In the genomic region with DNA sequence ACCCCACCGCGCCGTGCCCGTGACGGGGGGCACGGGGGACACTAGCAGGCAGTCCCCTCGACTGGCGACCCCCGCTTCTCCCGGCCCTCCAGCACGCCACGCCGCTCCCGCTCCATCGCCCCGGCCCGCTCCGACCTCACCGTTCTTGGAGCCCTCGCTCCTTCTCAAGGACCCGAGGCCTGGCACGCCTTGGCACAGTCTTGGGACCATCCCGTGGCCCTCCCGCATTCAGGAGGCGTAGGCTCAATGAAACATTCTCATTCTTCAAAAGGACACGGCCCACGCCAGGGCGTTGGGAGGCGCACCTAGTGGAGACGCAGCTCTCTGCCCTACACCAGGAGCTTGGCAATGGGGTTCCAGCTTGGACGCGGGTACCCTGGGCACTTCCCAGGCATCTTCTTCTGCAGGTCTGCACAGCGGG, we compare ENCODE assay signal across 9 cellular contexts. TPM values are rescaled to one million over a fixed set of nuclear protein-coding genes. Genes with fewer than 3 reads are reported as not detected.
A peak's percentile ranks its signal among the peaks of the same experiment; 100 is the strongest.
DNase-seq lines count a peak whose midpoint lies in the region; ATAC-seq and TF ChIP-seq lines count a peak whose summit lies in the region.
"Had no signal": no experiment of that assay in that cellular context is flagged by ENCODE, and none has a peak within 500 bp of the region (broad histone marks: within the 10 kb centered on the region; RNA-seq: fewer than 3 reads in every experiment).

No MANE protein-coding gene starts in this region.

- peaks cover 2% of the 10 kb centered on the region; the same call in 1 of the 2 replicates for H3F3A ChIP-seq in GM23338 (replicated peaks; ENCODE audit: low read depth)

- H3K4me2 ChIP-seq in GM23338 = peak overlapping the region; percentile 79

- in situ Hi-C loops in brain microvascular endothelial cell (cut with HindIII; ENCODE audit: low pct_ligation_motif_present, low sequenced_read_pairs) = no loop called here

- H3K27ac ChIP-seq in GM23338 (ENCODE audit: low read depth) (no peak overlapping the region), brain microvascular endothelial cell (no peak overlapping the region)
- H3K27ac ChIP-seq in naive thymus-derived CD4-positive, alpha-beta T cell (ENCODE audit: low read depth, low read length) = no peak overlapping the region
- H3K27ac ChIP-seq: WERI-Rb-1 had no signal

- no peak for DNase-seq in AG09309 (ENCODE audit: low read depth)
- DNase-seq in GM23338 (ENCODE audit: low spot score) = peak; percentile 47
- no peak for DNase-seq in brain microvascular endothelial cell
- DNase-seq in naive thymus-derived CD4-positive, alpha-beta T cell = no peak
- DNase-seq in OCI-M1 (lab: John Stamatoyannopoulos, UW) = no peak
- no peak for DNase-seq in cortex of kidney (lab: John Stamatoyannopoulos, UW)
- no peak for DNase-seq in GM10248 (ENCODE audit: extremely low spot score)

- no peaks in the 10 kb centered on the region for H3K4me1 Mint-ChIP-seq in GM23338
- peaks cover 2 to 16% (median 11%) of the 10 kb centered on the region in 7 donors for H3K4me1 Mint-ChIP-seq in naive thymus-derived CD4-positive, alpha-beta T cell

- intact Hi-C loops in naive thymus-derived CD4-positive, alpha-beta T cell (cut with micrococcal nuclease) = no loop called here

- CTCF ChIA-PET in naive thymus-derived CD4-positive, alpha-beta T cell (lab: Charles Lee) = no interaction called here
- CTCF ChIA-PET in GM10248 (lab: Yijun Ruan, JAX) = no interaction called here

- H2AFZ ChIP-seq in GM23338 = peak overlapping the region; percentile 85; the same call in 1 of the 2 replicates

- peaks cover 24% of the 10 kb centered on the region for H3K27me3 Mint-ChIP-seq in GM23338 (ENCODE audit: insufficient read depth, low read depth, poor library complexity)
- peaks cover 12 to 40% (median 32%) of the 10 kb centered on the region in 5 donors for H3K27me3 Mint-ChIP-seq in naive thymus-derived CD4-positive, alpha-beta T cell

- peaks cover 8% of the 10 kb centered on the region for H3K36me3 Mint-ChIP-seq in GM23338 (ENCODE audit: low read depth)
- H3K36me3 Mint-ChIP-seq in naive thymus-derived CD4-positive, alpha-beta T cell = peaks cover 0 to 6% (median 3%) of the 10 kb centered on the region in 5 donors

- no peaks in the 10 kb centered on the region for H3K79me2 ChIP-seq in GM23338 (replicated peaks; ENCODE audit: insufficient read depth)

- H3K4me3 ChIP-seq in AG09309 (ENCODE audit: control insufficient read depth, low read depth, low read length) (peak overlapping the region; percentile 3), GM23338 (peak overlapping the region; percentile 52), brain microvascular endothelial cell (ENCODE audit: low read depth, low read length) (no peak overlapping the region)
- no peak overlapping the region for H3K4me3 ChIP-seq in naive thymus-derived CD4-positive, alpha-beta T cell (ENCODE audit: low read length)

- H3K9me3 ChIP-seq in naive thymus-derived CD4-positive, alpha-beta T cell (ENCODE audit: control insufficient read depth in 2 of 3, low read length in 3 of 3) = no peaks in the 10 kb centered on the region

- no peaks in the 10 kb centered on the region; the same call in none of the 2 replicates for H4K20me1 ChIP-seq in GM23338 (replicated peaks; ENCODE audit: insufficient read depth)

- H3K4me1 ChIP-seq in GM23338 (ENCODE audit: insufficient read depth) = no peaks in the 10 kb centered on the region; the same call in 1 of the 2 replicates
- H3K4me1 ChIP-seq in naive thymus-derived CD4-positive, alpha-beta T cell (ENCODE audit: control insufficient read depth in 2 of 2, insufficient read depth in 2 of 2, low read length in 2 of 2) = no peaks in the 10 kb centered on the region

- H3K27me3 ChIP-seq in GM23338 (ENCODE audit: insufficient read depth) = peaks cover 24% of the 10 kb centered on the region
- H3K27me3 ChIP-seq in brain microvascular endothelial cell (replicated peaks) = peaks cover 13% of the 10 kb centered on the region
- no peaks in the 10 kb centered on the region for H3K27me3 ChIP-seq in naive thymus-derived CD4-positive, alpha-beta T cell (ENCODE audit: control insufficient read depth in 2 of 2, insufficient read depth in 2 of 2, low read length in 2 of 2)

- peak overlapping the region; percentile 80 for H3K4me3 Mint-ChIP-seq in GM23338
- H3K4me3 Mint-ChIP-seq in naive thymus-derived CD4-positive, alpha-beta T cell = peak overlapping the region; percentile 52 to 87 (median 70)

- no peaks in the 10 kb centered on the region; the same call in 1 of the 2 replicates for H3K36me3 ChIP-seq in GM23338 (ENCODE audit: insufficient read depth)
- peaks cover 22% of the 10 kb centered on the region for H3K36me3 ChIP-seq in brain microvascular endothelial cell (replicated peaks)
- peaks cover 0 to 31% (median 0%) of the 10 kb centered on the region in 3 experiments for H3K36me3 ChIP-seq in naive thymus-derived CD4-positive, alpha-beta T cell (ENCODE audit: control insufficient read depth in 2 of 3, insufficient read depth in 3 of 3, low read length in 3 of 3)

- no peaks in the 10 kb centered on the region for H3K9me2 ChIP-seq in GM23338 (ENCODE audit: insufficient read depth)

- no peak overlapping the region for H3K27ac Mint-ChIP-seq in GM23338
- H3K27ac Mint-ChIP-seq in naive thymus-derived CD4-positive, alpha-beta T cell = peak overlapping the region in 2 of 9 donors; percentile 18 to 52

- H3K9me3 Mint-ChIP-seq in GM23338 = no peaks in the 10 kb centered on the region
- no peaks in the 10 kb centered on the region for H3K9me3 Mint-ChIP-seq in naive thymus-derived CD4-positive, alpha-beta T cell

- ATAC-seq in GM23338 (peak; percentile 5), GM18861 (IDR thresholded peaks at IDR 0.05; ENCODE audit: unreplicated experiment) (no peak)
- ATAC-seq in naive thymus-derived CD4-positive, alpha-beta T cell = no peak

- POLR2A ChIA-PET in naive thymus-derived CD4-positive, alpha-beta T cell (lab: Charles Lee) = no interaction called here
- POLR2A ChIA-PET in GM10248 (lab: Yijun Ruan, JAX) = no interaction called here

- TF ChIP-seq CTCF in AG09309 (IDR thresholded peaks at IDR 0.05; ENCODE audit: control insufficient read depth, insufficient read depth, low read depth, low read length, missing control alignments) (no peak), GM23338 (conservative IDR thresholded peaks at IDR 0.05; ENCODE audit: low read depth in 2 of 2) (no peak), brain microvascular endothelial cell (IDR thresholded peaks at IDR 0.05; ENCODE audit: low read depth, low read length, missing control alignments) (peak; percentile 19), GM10248 (IDR thresholded peaks at IDR 0.05; ENCODE audit: control extremely low read depth, extremely low read depth, low read depth, missing control alignments) (no peak)

RNA-seq across cellular contexts. Expression of gene CERS1, which starts 0.5 kb away (rescaled TPM):
- 11.1 and 11.7 TPM in 2 replicates for total RNA-seq in GM23338 (2014; rRNA removed; shearing (Covaris generic))
- 12.2 and 15.9 TPM in 2 replicates for polyA plus RNA-seq in GM23338 (2016; fragmentation: Nextera tagmentation; extraction: Ambion mirVana)
- not detected for total RNA-seq in naive thymus-derived CD4-positive, alpha-beta T cell
- not detected for polyA plus RNA-seq in naive thymus-derived CD4-positive, alpha-beta T cell

RNA-seq across cellular contexts. Expression of gene COPE, which starts 22.8 kb away (rescaled TPM):
- 235 and 263 TPM in 2 replicates for total RNA-seq in GM23338 (2014; rRNA removed; shearing (Covaris generic))
- 263 and 269 TPM in 2 replicates for polyA plus RNA-seq in GM23338 (2016; fragmentation: Nextera tagmentation; extraction: Ambion mirVana)
- total RNA-seq in naive thymus-derived CD4-positive, alpha-beta T cell = 100 to 1,000 TPM; 124 to 283 (median 163) TPM
- 100 to 1,000 TPM; 214 to 247 TPM for polyA plus RNA-seq in naive thymus-derived CD4-positive, alpha-beta T cell

RNA-seq across cellular contexts. Expression of gene DDX49, which starts 23.1 kb away (rescaled TPM):
- 49.6 and 75.3 TPM in 2 replicates for total RNA-seq in GM23338 (2014; rRNA removed; shearing (Covaris generic))
- 40.2 and 44.2 TPM in 2 replicates for polyA plus RNA-seq in GM23338 (2016; fragmentation: Nextera tagmentation; extraction: Ambion mirVana)
- 10 to 100 TPM; 36.4 to 63.2 (median 50.2) TPM for total RNA-seq in naive thymus-derived CD4-positive, alpha-beta T cell
- 10 to 100 TPM; 19.9 to 50.8 TPM for polyA plus RNA-seq in naive thymus-derived CD4-positive, alpha-beta T cell

RNA-seq across cellular contexts. Expression of gene HOMER3, which starts 44.6 kb away (rescaled TPM):
- total RNA-seq in GM23338 (2014; rRNA removed; shearing (Covaris generic)) = 23.5 and 38.4 TPM in 2 replicates
- 16.7 and 18.0 TPM in 2 replicates for polyA plus RNA-seq in GM23338 (2016; fragmentation: Nextera tagmentation; extraction: Ambion mirVana)
- 10 to 100 TPM in 1 of 5 experiments, 1 to 10 TPM in 1, under 1 TPM in 2, not detected in 1; 0.53 to 16.3 (median 1.4) TPM for total RNA-seq in naive thymus-derived CD4-positive, alpha-beta T cell
- not detected for polyA plus RNA-seq in naive thymus-derived CD4-positive, alpha-beta T cell

Comparison
In these comparisons a context has a peak if more than half of its experiments do, and no peak if none do; other contexts are left out.
1. H3K4me3 ChIP-seq: peak in AG09309 (single experiment) and GM23338 (single experiment); none in brain microvascular endothelial cell (single experiment) and naive thymus-derived CD4-positive, alpha-beta T cell (single experiment).
2. RNA of gene CERS1, which starts 0.5 kb away (total RNA-seq): 11.1 to 11.7 TPM in GM23338; not detected in naive thymus-derived CD4-positive, alpha-beta T cell; every median in the first group is over 10 times any median in the second.